8 cellular contexts compared by ENCODE assay signal in the genomic region with DNA sequence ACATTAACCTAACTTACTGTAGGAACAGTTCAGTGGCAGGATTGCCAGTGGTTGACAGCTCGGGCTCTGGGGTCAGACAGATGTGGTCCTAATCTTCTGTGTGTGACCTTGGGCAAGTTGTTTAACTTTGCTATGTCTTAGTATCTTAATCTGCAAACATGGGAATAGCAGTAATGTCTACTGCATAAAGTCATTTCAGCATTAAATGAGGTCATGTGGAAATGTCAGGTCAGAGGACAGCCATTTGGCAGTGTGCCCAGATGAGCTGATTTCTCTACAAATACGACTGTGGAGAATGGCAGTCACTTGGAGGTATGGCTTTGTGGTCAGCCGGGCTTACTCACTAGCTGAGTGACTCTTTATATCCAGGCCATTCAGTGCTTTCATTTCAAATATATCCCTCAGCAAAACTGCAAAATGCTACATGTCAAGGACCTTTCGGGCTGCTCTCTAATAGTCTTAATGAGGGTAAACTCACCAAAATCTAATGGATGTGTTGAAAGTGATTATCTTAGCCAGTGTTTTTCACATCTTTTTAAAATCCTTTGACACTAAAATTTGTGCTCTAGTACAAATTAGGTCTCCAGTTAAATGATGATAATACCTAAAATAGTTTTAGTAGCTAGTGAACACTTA.
A peak's percentile ranks its signal among the peaks of the same experiment; 100 is the strongest.
DNase-seq lines count a peak whose midpoint lies in the region; ATAC-seq, FAIRE-seq and TF ChIP-seq lines count a peak whose summit lies in the region.

No MANE protein-coding gene starts in this region.

- peak overlapping the region; percentile 56 for H3K4me2 ChIP-seq in A549

- H3K27ac ChIP-seq in A549 = peak overlapping the region in 1 of 2 experiments; percentile 47; a peak in 2 of 6 replicates

- peak in 1 of 2 experiments; percentile 29; a peak in 1 of 5 replicates for TF ChIP-seq EP300 in A549 (IDR thresholded peaks at IDR 0.05)

- TF ChIP-seq CTCF in A549 (IDR thresholded peaks at IDR 0.05) = no peak

- no peak for TF ChIP-seq RAD21 in A549 (conservative IDR thresholded peaks at IDR 0.05 in 1 of 2, IDR thresholded peaks at IDR 0.05 in 1 of 2)

- peaks cover 62% of the 10 kb centered on the region for H3K4me1 ChIP-seq in A549

- ATAC-seq in A549 = peak; percentile 88 to 93
- peak; percentile 76 for ATAC-seq in GM18517 (IDR thresholded peaks at IDR 0.05; ENCODE audit: unreplicated experiment)
- ATAC-seq in HG03039 (IDR thresholded peaks at IDR 0.05; ENCODE audit: unreplicated experiment) = peak; percentile 81

- H3K4me3 ChIP-seq in A549 = no peak overlapping the region

- FAIRE-seq in A549 (lab: Jason Lieb, UNC) = peak; percentile 77

- TF ChIP-seq POLR2A in A549 (IDR thresholded peaks at IDR 0.05; ENCODE audit: low read length) = no peak

- CTCF ChIA-PET in A549 (lab: Yijun Ruan, JAX) = interaction anchor here (0.7 to 3.5 kb wide), 6 partner anchors 9 to 194 kb away, joined by 3 to 21 read pairs (median 6); no protein-coding TSS in a partner anchor

- POLR2A ChIA-PET in A549 (lab: Yijun Ruan, JAX) = no interaction called here

- no peaks in the 10 kb centered on the region for H3K9me3 ChIP-seq in A549

- DNase-seq in A549 (ENCODE audit: low read depth in 1 of 2, low spot score in 1 of 2) (peak in 1 of 2 experiments; percentile 86), NCI-H510A (lab: John Stamatoyannopoulos, UW) (peak; percentile 38), activated T-cell treated with anti-CD3 and anti-CD28 coated beads for 48 hours (ENCODE audit: low read depth) (peak; percentile 66), glomerular visceral epithelial cell (ENCODE audit: extremely low spot score) (peak; percentile 97), retina (no peak)
- DNase-seq in stimulated activated CD4-positive, alpha-beta T cell treated with anti-CD3 and anti-CD28 coated beads, Interleukin-15, amount 100 ng/mL, for 48 hours (ENCODE audit: low read depth in 2 of 2) = peak; percentile 72 to 79

- WGBS in A549 (ENCODE audit: missing lambda C conversion rate) = 22% methylated on average over 4 of the region's 4 CpGs

TF ChIP-seq in A549, 52 proteins besides CTCF, POLR2A, EP300 and RAD21:
- peak in 1 of 2 experiments; percentile 48; a peak in 2 of 5 replicates for TF ChIP-seq JUN (IDR thresholded peaks at IDR 0.05)
- TF ChIP-seq GATA3 (IDR thresholded peaks at IDR 0.05; ENCODE audit: borderline replicate concordance) = peak; percentile 69; the same call in 1 of the 2 replicates
- peak; percentile 31; the same call in 1 of the 2 replicates for TF ChIP-seq JUNB (IDR thresholded peaks at IDR 0.05)
- no peak for TF ChIP-seq HOXA7 (CRISPR knock-in tag; IDR thresholded peaks at IDR 0.05)
- TF ChIP-seq, protein P1, sequence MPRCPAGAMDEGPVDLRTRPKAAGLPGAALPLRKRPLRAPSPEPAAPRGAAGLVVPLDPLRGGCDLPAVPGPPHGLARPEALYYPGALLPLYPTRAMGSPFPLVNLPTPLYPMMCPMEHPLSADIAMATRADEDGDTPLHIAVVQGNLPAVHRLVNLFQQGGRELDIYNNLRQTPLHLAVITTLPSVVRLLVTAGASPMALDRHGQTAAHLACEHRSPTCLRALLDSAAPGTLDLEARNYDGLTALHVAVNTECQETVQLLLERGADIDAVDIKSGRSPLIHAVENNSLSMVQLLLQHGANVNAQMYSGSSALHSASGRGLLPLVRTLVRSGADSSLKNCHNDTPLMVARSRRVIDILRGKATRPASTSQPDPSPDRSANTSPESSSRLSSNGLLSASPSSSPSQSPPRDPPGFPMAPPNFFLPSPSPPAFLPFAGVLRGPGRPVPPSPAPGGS (IDR thresholded peaks at IDR 0.05) = no peak
- TF ChIP-seq, protein P2, sequence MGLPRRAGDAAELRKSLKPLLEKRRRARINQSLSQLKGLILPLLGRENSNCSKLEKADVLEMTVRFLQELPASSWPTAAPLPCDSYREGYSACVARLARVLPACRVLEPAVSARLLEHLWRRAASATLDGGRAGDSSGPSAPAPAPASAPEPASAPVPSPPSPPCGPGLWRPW (IDR thresholded peaks at IDR 0.05) = no peak
- no peak for TF ChIP-seq USF2 (IDR thresholded peaks at IDR 0.05)
- TF ChIP-seq KDM1A (IDR thresholded peaks at IDR 0.05; ENCODE audit: low read depth) = no peak
- peak; percentile 64 for TF ChIP-seq MAFK (IDR thresholded peaks at IDR 0.05; ENCODE audit: partially characterized antibody)
- no peak for TF ChIP-seq FOSL2 (IDR thresholded peaks at IDR 0.05)
- peak; percentile 62 for TF ChIP-seq FOSL2 (CRISPR knock-in tag; IDR thresholded peaks at IDR 0.05)
- no peak for TF ChIP-seq RARB (CRISPR knock-in tag; IDR thresholded peaks at IDR 0.05)
- TF ChIP-seq CEBPB (IDR thresholded peaks at IDR 0.05) = no peak
TF ChIP-seq in A549: peak in this region for 5.
